15 cellular contexts compared by ENCODE assay signal in the genomic region with DNA sequence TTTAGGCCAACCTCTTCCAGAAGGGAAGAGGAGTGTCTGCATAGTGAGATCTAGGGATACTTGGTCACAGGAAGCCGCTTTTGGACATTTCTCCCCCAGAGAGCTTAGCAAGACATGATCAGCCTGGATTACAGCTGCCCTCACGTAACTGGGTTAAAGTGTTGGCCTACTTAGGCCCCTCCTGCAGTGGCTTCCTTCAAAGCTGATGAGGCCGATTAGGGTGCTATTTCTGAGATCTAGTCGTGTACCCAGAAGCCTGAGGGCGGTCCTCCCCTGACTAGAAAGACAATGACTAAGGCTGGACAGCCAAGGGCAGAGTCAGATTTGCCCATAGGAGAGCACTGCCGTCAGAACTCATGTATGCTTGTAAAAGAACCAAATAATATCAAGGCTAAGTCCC.
"Had no signal": no experiment of that assay in that cellular context is flagged by ENCODE, and none has a peak within 500 bp of the region (broad histone marks: within the 10 kb centered on the region; RNA-seq: fewer than 3 reads in every experiment).

No MANE protein-coding gene starts in this region.

- H3K27ac ChIP-seq: hepatocyte, ovary, sigmoid colon, suprapubic skin had no signal

- H3K27me3 Mint-ChIP-seq: activated naive CD8-positive, alpha-beta T cell treated with anti-CD3 and anti-CD28 coated beads for 36 hours; T-cell had no signal

- H3K4me2 ChIP-seq: hepatocyte had no signal

- H3K4me3 Mint-ChIP-seq: activated naive CD8-positive, alpha-beta T cell treated with anti-CD3 and anti-CD28 coated beads for 36 hours; activated T-cell treated with anti-CD3 and anti-CD28 coated beads, Interleukin-2, amount 50 U/mL, for 24 hours; neural crest cell; T-cell had no signal

- H3K4me1 Mint-ChIP-seq: neural crest cell had no signal

- H3K4me3 ChIP-seq: hepatocyte, ovary, sigmoid colon, suprapubic skin had no signal

- DNase-seq: activated CD4-positive, alpha-beta T cell treated with anti-CD3 and anti-CD28 coated beads, Interleukin-2, amount 50 U/mL, for 4 hours; activated CD4-positive, CD25-positive, alpha-beta regulatory T cell treated with anti-CD3 and anti-CD28 coated beads, Interleukin-2, amount 50 U/mL, for 72 hours; activated gamma-delta T cell; activated naive CD8-positive, alpha-beta T cell treated with anti-CD3 and anti-CD28 coated beads for 36 hours; activated T-cell treated with anti-CD3 and anti-CD28 coated beads, Interleukin-2, amount 50 U/mL, for 24 hours; aorta; kidney glomerular epithelial cell; ovary; sigmoid colon; stimulated activated CD4-positive, alpha-beta T cell treated with anti-CD3 and anti-CD28 coated beads, Interleukin-2, amount 100 ng/mL, for 48 hours; stimulated activated naive CD8-positive, alpha-beta T cell treated with anti-CD3 and anti-CD28 coated beads, Interleukin-15, Interleukin-2, amounts not matched to agents 100 U/mL and 50 U/mL, for 24 hours; T-cell had no signal

- ATAC-seq: T-cell had no signal

- H2AFZ ChIP-seq: hepatocyte had no signal

- H3K27me3 ChIP-seq: hepatocyte, ovary, sigmoid colon, suprapubic skin had no signal

- H3K9me3 ChIP-seq: ovary, sigmoid colon, suprapubic skin had no signal

- H3K27ac Mint-ChIP-seq: activated naive CD8-positive, alpha-beta T cell treated with anti-CD3 and anti-CD28 coated beads for 36 hours had no signal

- H3K36me3 ChIP-seq: ovary, sigmoid colon, suprapubic skin had no signal

- H3K79me2 ChIP-seq: hepatocyte had no signal
